20 cellular contexts compared by ENCODE assay signal in genomic region chr2:98568161-98568956, GRCh38. TPM values are rescaled to one million over a fixed set of nuclear protein-coding genes. Genes with fewer than 3 reads are reported as not detected.
A peak's percentile ranks its signal among the peaks of the same experiment; 100 is the strongest.
DNase-seq lines count a peak whose midpoint lies in the region; ATAC-seq, FAIRE-seq and TF ChIP-seq lines count a peak whose summit lies in the region.
"Had no signal": no experiment of that assay in that cellular context is flagged by ENCODE, and none has a peak within 500 bp of the region (broad histone marks: within the 10 kb centered on the region; RNA-seq: fewer than 3 reads in every experiment).

No MANE protein-coding gene starts in this region.

- intact Hi-C loops in CD8-positive, alpha-beta T cell (cut with DNase I, micrococcal nuclease) = loop anchor here in 1 of 2 experiments (2.0 kb wide), 1 partner anchor 498 kb away; no protein-coding TSS in a partner anchor

- no peaks in the 10 kb centered on the region for H3K27me3 Mint-ChIP-seq in CD8-positive, alpha-beta T cell (ENCODE audit: low read depth)
- H3K27me3 Mint-ChIP-seq: activated naive CD8-positive, alpha-beta T cell treated with anti-CD3 and anti-CD28 coated beads for 36 hours; dendritic cell treated with granulocyte-macrophage colony-stimulating factor and Interleukin-4, amounts not matched to agents 40 ng/mL and 50 ng/mL, for 4 days; memory B cell had no signal

- H3K4me1 ChIP-seq in CD8-positive, alpha-beta T cell (ENCODE audit: insufficient read depth, low read length) = no peaks in the 10 kb centered on the region
- no peaks in the 10 kb centered on the region for H3K4me1 ChIP-seq in small intestine (ENCODE audit: control insufficient read depth in 2 of 2, insufficient read depth in 1 of 2, low read depth in 1 of 2, low read length in 1 of 2)
- H3K4me1 ChIP-seq: psoas muscle had no signal

- H3K9me3 ChIP-seq in CD8-positive, alpha-beta T cell (ENCODE audit: low read length) = no peaks in the 10 kb centered on the region
- no peaks in the 10 kb centered on the region for H3K9me3 ChIP-seq in small intestine (ENCODE audit: control insufficient read depth, low read depth)
- H3K9me3 ChIP-seq: heart left ventricle, psoas muscle, transverse colon had no signal

- no peak for ATAC-seq in CD8-positive, alpha-beta T cell
- ATAC-seq in GM18868 (IDR thresholded peaks at IDR 0.05; ENCODE audit: unreplicated experiment) = no peak

- CTCF ChIA-PET in CD8-positive, alpha-beta T cell (lab: Charles Lee) = interaction anchor here (0.7 to 3.7 kb wide), 20 partner anchors 8 to 499 kb away, joined by 3 to 29 read pairs (median 4); no protein-coding TSS in a partner anchor

- H3K27me3 ChIP-seq in CD8-positive, alpha-beta T cell (ENCODE audit: insufficient read depth, low read length) = no peaks in the 10 kb centered on the region
- no peaks in the 10 kb centered on the region for H3K27me3 ChIP-seq in small intestine (ENCODE audit: control insufficient read depth in 2 of 2, insufficient read depth in 2 of 2, low read length in 2 of 2)
- H3K27me3 ChIP-seq: heart left ventricle, transverse colon had no signal

- peaks cover 89% of the 10 kb centered on the region for H3K36me3 ChIP-seq in CD8-positive, alpha-beta T cell (ENCODE audit: insufficient read depth, low read length)
- peaks cover 2 to 3% of the 10 kb centered on the region in 2 donors for H3K36me3 ChIP-seq in small intestine (ENCODE audit: control insufficient read depth in 2 of 2, insufficient read depth in 2 of 2, low read length in 2 of 2)

- no peak for DNase-seq in CD8-positive, alpha-beta T cell
- DNase-seq in HPDE6-E6E7 (ENCODE audit: extremely low spot score) (peak; percentile 7), astrocyte of the spinal cord (ENCODE audit: low read depth, low spot score) (peak; percentile 12), iris pigment epithelial cell (ENCODE audit: low read depth) (peak; percentile 30), ureter (ENCODE audit: low spot score) (no peak), epidermal melanocyte (ENCODE audit: insufficient read length, low spot score) (no peak), small intestine (no peak)
- DNase-seq: GF-D8, GOT3, NCI-H524 treated with DMSO at 0.1 percent for 48 hours had no signal

- TF ChIP-seq CTCF in CD8-positive, alpha-beta T cell (IDR thresholded peaks at IDR 0.05) = no peak
- no peak for TF ChIP-seq CTCF in astrocyte of the spinal cord (IDR thresholded peaks at IDR 0.05; ENCODE audit: low read depth, low read length)

- no peak overlapping the region for H3K4me3 Mint-ChIP-seq in CD8-positive, alpha-beta T cell
- H3K4me3 Mint-ChIP-seq: activated naive CD8-positive, alpha-beta T cell treated with anti-CD3 and anti-CD28 coated beads for 36 hours; dendritic cell treated with granulocyte-macrophage colony-stimulating factor and Interleukin-4, amounts not matched to agents 40 ng/mL and 50 ng/mL, for 4 days; memory B cell; T-helper 2 cell treated with Interferon-gamma antibody and Interleukin-4, amounts not matched to agents 5 μg/mL and 100 μg/mL, for 36 hours had no signal

- peak overlapping the region; percentile 6 for H3K27ac Mint-ChIP-seq in CD8-positive, alpha-beta T cell
- H3K27ac Mint-ChIP-seq: dendritic cell treated with granulocyte-macrophage colony-stimulating factor and Interleukin-4, amounts not matched to agents 40 ng/mL and 50 ng/mL, for 4 days; T-helper 2 cell treated with Interferon-gamma antibody and Interleukin-4, amounts not matched to agents 5 μg/mL and 100 μg/mL, for 36 hours had no signal

- no peak for FAIRE-seq in small intestine (lab: Jason Lieb, UNC)
- FAIRE-seq: endometrium had no signal

- no peaks in the 10 kb centered on the region for H3K9me3 Mint-ChIP-seq in CD8-positive, alpha-beta T cell
- H3K9me3 Mint-ChIP-seq: activated naive CD8-positive, alpha-beta T cell treated with anti-CD3 and anti-CD28 coated beads for 36 hours; dendritic cell treated with granulocyte-macrophage colony-stimulating factor and Interleukin-4, amounts not matched to agents 40 ng/mL and 50 ng/mL, for 4 days; memory B cell; T-helper 2 cell treated with Interferon-gamma antibody and Interleukin-4, amounts not matched to agents 5 μg/mL and 100 μg/mL, for 36 hours had no signal

- no peak overlapping the region for H3K4me3 ChIP-seq in CD8-positive, alpha-beta T cell (ENCODE audit: low read depth, low read length)
- no peak overlapping the region for H3K4me3 ChIP-seq in astrocyte of the spinal cord (ENCODE audit: low read depth, low read length)
- H3K4me3 ChIP-seq in small intestine (ENCODE audit: low read depth in 1 of 2, low read length in 2 of 2) = no peak overlapping the region
- H3K4me3 ChIP-seq: heart left ventricle, psoas muscle, transverse colon had no signal

- 86 to 96% (median 93%) methylated on average over 11 of the region's 11 CpGs for WGBS in small intestine, 3 donors

- POLR2A ChIA-PET in CD8-positive, alpha-beta T cell (lab: Charles Lee) = no interaction called here

- no peaks in the 10 kb centered on the region for H3K4me1 Mint-ChIP-seq in CD8-positive, alpha-beta T cell (ENCODE audit: low read depth)

- peaks cover 94% of the 10 kb centered on the region for H3K36me3 Mint-ChIP-seq in CD8-positive, alpha-beta T cell

- H3K27ac ChIP-seq in CD8-positive, alpha-beta T cell (ENCODE audit: low read depth, low read length) = no peak overlapping the region
- no peak overlapping the region for H3K27ac ChIP-seq in small intestine (ENCODE audit: low read depth in 1 of 2, low read length in 1 of 2)
- H3K27ac ChIP-seq: heart left ventricle, psoas muscle, transverse colon, VCaP had no signal

- in situ Hi-C loops in astrocyte of the spinal cord (cut with HindIII; ENCODE audit: low sequenced_read_pairs) = no loop called here

RNA-seq across cellular contexts. Expression of gene COA5, which starts 40.0 kb away (rescaled TPM):
- 10 to 100 TPM; 19.7 to 24.1 TPM for total RNA-seq in CD8-positive, alpha-beta T cell
- total RNA-seq in ureter = 39.4 TPM
- 10 to 100 TPM; 29.7 to 42.5 (median 31.1) TPM for polyA plus RNA-seq in small intestine

RNA-seq across cellular contexts. Expression of gene UNC50, which starts 40.0 kb away (rescaled TPM):
- 10 to 100 TPM; 12.5 to 14.4 TPM for total RNA-seq in CD8-positive, alpha-beta T cell
- total RNA-seq in ureter = 48.9 TPM
- polyA plus RNA-seq in small intestine = 10 to 100 TPM; 17.0 to 33.9 (median 20.8) TPM

Comparison
In these comparisons a context has a peak if more than half of its experiments do, and no peak if none do; other contexts are left out.
1. DNase-seq: peak in HPDE6-E6E7 (single experiment), astrocyte of the spinal cord (single experiment) and iris pigment epithelial cell (single experiment); none in CD8-positive, alpha-beta T cell (0 of 7), ureter (single experiment), epidermal melanocyte (single experiment) and small intestine (single experiment).